9 cellular contexts compared by ENCODE assay signal in the genomic region with DNA sequence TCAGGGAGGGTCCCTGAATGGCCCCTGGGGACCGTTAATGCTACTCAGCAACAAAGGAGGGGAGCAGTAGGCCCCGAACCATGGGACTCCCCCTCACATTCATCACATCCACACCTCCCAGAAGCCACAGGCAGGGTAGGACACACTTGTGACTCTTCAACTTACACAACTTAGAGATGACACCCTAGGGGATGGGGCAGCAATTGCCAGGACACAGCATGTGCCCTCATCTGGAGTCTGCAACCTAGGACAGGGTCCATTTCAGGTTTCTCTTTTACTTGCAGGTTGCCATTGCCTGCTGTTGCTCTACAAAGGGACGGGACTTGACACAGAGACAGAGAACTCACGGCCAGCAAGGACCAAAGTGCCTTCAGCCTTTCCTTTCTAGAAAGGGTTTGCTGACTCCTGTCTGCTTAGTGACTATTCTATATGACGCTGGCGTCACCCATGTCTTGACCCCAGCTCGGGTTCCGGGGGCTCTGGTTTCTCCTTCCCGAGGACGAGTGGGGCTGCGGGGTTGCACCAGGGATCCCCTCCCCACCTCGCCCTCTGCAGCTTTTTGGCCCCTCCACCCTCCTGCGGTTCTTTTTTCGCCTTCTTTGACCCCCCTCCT. TPM values are rescaled to one million over a fixed set of nuclear protein-coding genes. Genes with fewer than 3 reads are reported as not detected.
DNase-seq lines count a peak whose midpoint lies in the region; ATAC-seq and TF ChIP-seq lines count a peak whose summit lies in the region.
"Had no signal": no experiment of that assay in that cellular context is flagged by ENCODE, and none has a peak within 500 bp of the region (broad histone marks: within the 10 kb centered on the region; RNA-seq: fewer than 3 reads in every experiment).

No MANE protein-coding gene starts in this region.

- TF ChIP-seq EP300 in sigmoid colon (IDR thresholded peaks at IDR 0.05) = no peak

- H3K27me3 ChIP-seq in sigmoid colon = peaks cover 0 to 4% (median 0%) of the 10 kb centered on the region in 3 donors

- H3K4me3 Mint-ChIP-seq in T-cell = peak overlapping the region; percentile 82 to 91 (median 82)

- H3K36me3 Mint-ChIP-seq in T-cell = peaks cover 8% of the 10 kb centered on the region

- H3K4me1 Mint-ChIP-seq in T-cell = peaks cover 14 to 34% (median 19%) of the 10 kb centered on the region in 3 donors

- H3K27ac ChIP-seq in sigmoid colon = peak overlapping the region in 3 of 4 donors; percentile 43 to 76 (median 58)

- 15% methylated on average over 14 of the region's 14 CpGs for WGBS in sigmoid colon, 2 donors

- H3K27ac Mint-ChIP-seq in T-cell = no peak overlapping the region

- no peaks in the 10 kb centered on the region for H3K36me3 ChIP-seq in sigmoid colon

- TF ChIP-seq CTCF in foreskin fibroblast (IDR thresholded peaks at IDR 0.05; ENCODE audit: low read depth, low read length) (no peak), sigmoid colon (IDR thresholded peaks at IDR 0.05) (no peak)

- H3K27me3 Mint-ChIP-seq in T-cell = peaks cover 6 to 12% of the 10 kb centered on the region in 2 donors

- no peaks in the 10 kb centered on the region for H3K9me3 ChIP-seq in sigmoid colon

- H3K4me3 ChIP-seq in foreskin fibroblast (ENCODE audit: low read depth in 1 of 2, low read length in 2 of 2) (peak overlapping the region; percentile 80 to 88), sigmoid colon (peak overlapping the region; percentile 49 to 66 (median 62))

- no peak for TF ChIP-seq POLR2A in sigmoid colon (IDR thresholded peaks at IDR 0.05)

- intact Hi-C loops in sigmoid colon (cut with DNase I) = no loop called here

- ATAC-seq in GM19455 (IDR thresholded peaks at IDR 0.05; ENCODE audit: unreplicated experiment) (peak; percentile 6), T-cell (replicated peaks in 1 of 4) (peak in 1 of 4 experiments; percentile 5), HG03025 (IDR thresholded peaks at IDR 0.05; ENCODE audit: low FRiP score, unreplicated experiment) (no peak)

- DNase-seq in T-cell (no peak), foreskin fibroblast (no peak), sigmoid colon (no peak), NCI-H2196 (lab: John Stamatoyannopoulos, UW; ENCODE audit: unreplicated experiment) (no peak), superior temporal gyrus (ENCODE audit: extremely low spot score) (no peak)
- DNase-seq in stimulated activated CD4-positive, alpha-beta T cell treated with anti-CD3 and anti-CD28 coated beads, Interleukin-4, amount 100 ng/mL, for 1 hour = no peak

- no peaks in the 10 kb centered on the region for H3K9me3 Mint-ChIP-seq in T-cell

- peaks cover 0 to 15% (median 11%) of the 10 kb centered on the region in 4 donors for H3K4me1 ChIP-seq in sigmoid colon

- POLR2A ChIA-PET in T-cell (lab: Charles Lee) = no interaction called here

- CTCF ChIA-PET in T-cell (lab: Charles Lee) = no interaction called here

RNA-seq across cellular contexts. Expression of a gene that starts 0.6 kb away (rescaled TPM):
- total RNA-seq in T-cell (1 to 10 TPM in 2 of 5 donors, under 1 TPM in 3; 0.35 to 1.3 (median 0.79) TPM), sigmoid colon (under 1 TPM in 1 of 4 donors, not detected in 3; 0.95 TPM)
- 1 to 10 TPM in 1 of 3 donors, not detected in 2; 1.5 TPM for polyA plus RNA-seq in sigmoid colon

RNA-seq across cellular contexts. Expression of a gene that starts 42.9 kb away (rescaled TPM):
- total RNA-seq in T-cell = not detected
- total RNA-seq in sigmoid colon = not detected
- not detected for polyA plus RNA-seq in sigmoid colon
- total RNA-seq: pulmonary artery endothelial cell had no signal
